Comparison of ENCODE assay signal across 1 cellular context in the genomic region with DNA sequence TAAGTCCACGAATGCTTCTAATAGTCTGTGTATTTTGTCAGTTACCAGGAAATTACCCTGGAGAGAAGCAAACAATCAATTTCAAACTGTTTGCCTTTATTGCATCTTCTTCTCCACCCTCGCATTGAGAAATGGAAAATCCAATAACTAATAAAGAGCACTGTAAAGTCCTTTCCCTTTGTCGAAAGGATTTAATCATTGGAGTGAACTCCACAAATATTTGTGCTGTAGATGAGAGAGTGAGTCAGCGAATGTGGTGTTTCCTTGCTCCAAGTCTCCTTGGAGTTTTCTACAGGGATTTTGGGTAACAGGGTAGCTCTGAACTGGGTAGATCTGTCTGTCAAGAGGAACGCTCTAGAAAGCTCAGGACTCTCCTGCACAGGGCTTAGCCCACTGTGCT.
TF ChIP-seq lines count a peak whose summit lies in the region.

No MANE protein-coding gene starts in this region.

TF ChIP-seq in HepG2, 621 proteins besides CTCF, POLR2A, EP300 and RAD21 (continued from another document):
- TF ChIP-seq, protein P1, sequence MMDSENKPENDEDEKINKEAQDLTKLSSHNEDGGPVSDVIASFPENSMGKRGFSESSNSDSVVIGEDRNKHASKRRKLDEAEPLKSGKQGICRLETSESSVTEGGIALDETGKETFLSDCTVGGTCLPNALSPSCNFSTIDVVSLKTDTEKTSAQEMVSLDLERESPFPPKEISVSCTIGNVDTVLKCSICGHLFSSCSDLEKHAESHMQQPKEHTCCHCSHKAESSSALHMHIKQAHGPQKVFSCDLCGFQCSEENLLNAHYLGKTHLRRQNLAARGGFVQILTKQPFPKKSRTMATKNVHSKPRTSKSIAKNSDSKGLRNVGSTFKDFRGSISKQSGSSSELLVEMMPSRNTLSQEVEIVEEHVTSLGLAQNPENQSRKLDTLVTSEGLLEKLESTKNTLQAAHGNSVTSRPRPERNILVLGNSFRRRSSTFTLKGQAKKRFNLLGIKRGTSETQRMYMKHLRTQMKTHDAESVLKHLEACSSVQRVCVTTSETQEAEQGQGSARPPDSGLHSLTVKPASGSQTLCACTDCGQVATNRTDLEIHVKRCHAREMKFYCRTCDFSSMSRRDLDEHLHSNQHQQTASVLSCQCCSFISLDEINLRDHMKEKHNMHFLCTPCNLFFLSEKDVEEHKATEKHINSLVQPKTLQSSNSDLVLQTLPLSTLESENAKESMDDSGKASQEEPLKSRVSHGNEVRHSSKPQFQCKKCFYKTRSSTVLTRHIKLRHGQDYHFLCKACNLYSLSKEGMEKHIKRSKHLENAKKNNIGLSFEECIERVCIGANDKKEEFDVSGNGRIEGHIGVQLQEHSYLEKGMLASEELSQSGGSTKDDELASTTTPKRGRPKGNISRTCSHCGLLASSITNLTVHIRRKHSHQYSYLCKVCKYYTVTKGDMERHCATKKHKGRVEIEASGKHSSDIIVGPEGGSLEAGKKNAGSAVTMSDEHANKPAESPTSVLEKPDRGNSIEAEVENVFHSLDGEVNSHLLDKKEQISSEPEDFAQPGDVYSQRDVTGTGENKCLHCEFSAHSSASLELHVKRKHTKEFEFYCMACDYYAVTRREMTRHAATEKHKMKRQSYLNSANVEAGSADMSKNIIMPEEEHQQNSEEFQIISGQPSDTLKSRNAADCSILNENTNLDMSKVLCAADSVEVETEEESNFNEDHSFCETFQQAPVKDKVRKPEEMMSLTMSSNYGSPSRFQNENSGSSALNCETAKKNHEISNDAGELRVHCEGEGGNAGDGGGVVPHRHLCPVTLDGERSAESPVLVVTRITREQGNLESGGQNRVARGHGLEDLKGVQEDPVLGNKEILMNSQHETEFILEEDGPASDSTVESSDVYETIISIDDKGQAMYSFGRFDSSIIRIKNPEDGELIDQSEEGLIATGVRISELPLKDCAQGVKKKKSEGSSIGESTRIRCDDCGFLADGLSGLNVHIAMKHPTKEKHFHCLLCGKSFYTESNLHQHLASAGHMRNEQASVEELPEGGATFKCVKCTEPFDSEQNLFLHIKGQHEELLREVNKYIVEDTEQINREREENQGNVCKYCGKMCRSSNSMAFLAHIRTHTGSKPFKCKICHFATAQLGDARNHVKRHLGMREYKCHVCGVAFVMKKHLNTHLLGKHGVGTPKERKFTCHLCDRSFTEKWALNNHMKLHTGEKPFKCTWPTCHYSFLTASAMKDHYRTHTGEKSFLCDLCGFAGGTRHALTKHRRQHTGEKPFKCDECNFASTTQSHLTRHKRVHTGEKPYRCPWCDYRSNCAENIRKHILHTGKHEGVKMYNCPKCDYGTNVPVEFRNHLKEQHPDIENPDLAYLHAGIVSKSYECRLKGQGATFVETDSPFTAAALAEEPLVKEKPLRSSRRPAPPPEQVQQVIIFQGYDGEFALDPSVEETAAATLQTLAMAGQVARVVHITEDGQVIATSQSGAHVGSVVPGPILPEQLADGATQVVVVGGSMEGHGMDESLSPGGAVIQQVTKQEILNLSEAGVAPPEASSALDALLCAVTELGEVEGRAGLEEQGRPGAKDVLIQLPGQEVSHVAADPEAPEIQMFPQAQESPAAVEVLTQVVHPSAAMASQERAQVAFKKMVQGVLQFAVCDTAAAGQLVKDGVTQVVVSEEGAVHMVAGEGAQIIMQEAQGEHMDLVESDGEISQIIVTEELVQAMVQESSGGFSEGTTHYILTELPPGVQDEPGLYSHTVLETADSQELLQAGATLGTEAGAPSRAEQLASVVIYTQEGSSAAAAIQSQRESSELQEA (CRISPR knock-in tag; IDR thresholded peaks at IDR 0.05; ENCODE audit: not compliant biosample characterization) = no peak
